Comparison of ENCODE assay signal across 3 cellular contexts in genomic region chr15:78753359-78753659, GRCh38. TPM values are rescaled to one million over a fixed set of nuclear protein-coding genes. Genes with fewer than 3 reads are reported as not detected.
"Had no signal": no experiment of that assay in that cellular context is flagged by ENCODE, and none has a peak within 500 bp of the region (broad histone marks: within the 10 kb centered on the region; RNA-seq: fewer than 3 reads in every experiment).

No MANE protein-coding gene starts in this region.

RNA-seq across cellular contexts. Expression of gene ADAMTS7, which starts 58.0 kb away (rescaled TPM):
- total RNA-seq: mononuclear cell had no signal
- polyA plus RNA-seq: immature natural killer cell; naive thymus-derived CD4-positive, alpha-beta T cell had no signal
